ENCODE assay signal across 17 cellular contexts in the genomic region with DNA sequence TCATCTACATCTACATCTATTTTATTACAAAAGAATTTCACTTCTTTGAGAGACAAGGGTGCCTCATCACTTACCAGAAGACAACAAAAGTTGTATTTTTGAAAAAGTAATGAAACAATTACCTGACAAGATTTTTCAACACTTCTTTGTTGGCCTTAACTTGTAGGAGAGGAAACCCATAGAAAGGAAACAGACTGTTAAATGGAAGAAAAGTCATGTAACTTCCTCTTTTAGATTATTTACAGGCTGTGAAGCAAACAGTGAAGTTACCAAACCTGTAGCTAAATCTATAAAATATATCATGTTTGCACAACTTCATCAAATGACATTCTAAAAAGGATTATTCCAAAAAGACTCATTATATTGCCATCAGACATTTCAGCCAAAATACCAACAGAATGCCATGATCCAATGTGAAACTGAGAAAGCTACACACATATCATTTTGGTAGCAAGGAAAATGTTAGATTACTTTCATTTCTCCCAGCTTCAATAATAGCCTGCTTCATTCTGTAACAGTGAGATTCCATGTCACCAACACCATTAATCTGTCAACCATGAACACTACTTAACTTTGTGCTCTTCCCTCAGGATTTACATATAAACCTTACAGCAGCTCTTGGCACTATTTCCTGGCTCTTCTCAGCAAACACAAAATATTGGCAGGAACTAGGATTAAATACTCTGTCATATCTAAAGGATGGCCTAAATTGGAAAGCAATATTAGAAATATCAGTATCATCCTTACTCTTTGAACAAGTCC.
A peak's percentile ranks its signal among the peaks of the same experiment; 100 is the strongest.
DNase-seq lines count a peak whose midpoint lies in the region; ATAC-seq, FAIRE-seq and TF ChIP-seq lines count a peak whose summit lies in the region.
"Had no signal": no experiment of that assay in that cellular context is flagged by ENCODE, and none has a peak within 500 bp of the region (broad histone marks: within the 10 kb centered on the region; RNA-seq: fewer than 3 reads in every experiment).

No MANE protein-coding gene starts in this region.

- no TSS peak for BruUV-seq in GM12878 (replicated peaks; lab: Mats Ljungman, UMichigan)

- H3K4me3 Mint-ChIP-seq in GM23338: no peak overlapping the region
- H3K4me3 Mint-ChIP-seq: activated naive CD8-positive, alpha-beta T cell treated with anti-CD3 and anti-CD28 coated beads for 36 hours; WTC11 had no signal

- RAD21 ChIA-PET in GM12878 (lab: Charles Lee; ENCODE audit: unreplicated experiment): no interaction called here

- intact Hi-C loops in GM12878 (cut with micrococcal nuclease; ENCODE audit: unreplicated experiment) (no loop called here), mucosa of descending colon (cut with DNase I, micrococcal nuclease) (no loop called here)

- TF ChIP-seq RAD21 in GM12878 (IDR thresholded peaks at IDR 0.05; ENCODE audit: insufficient read depth, low read depth, low read length): no peak

- H3K27me3 Mint-ChIP-seq in GM23338 (ENCODE audit: insufficient read depth, low read depth, poor library complexity): no peaks in the 10 kb centered on the region
- H3K27me3 Mint-ChIP-seq: activated naive CD8-positive, alpha-beta T cell treated with anti-CD3 and anti-CD28 coated beads for 36 hours had no signal

- H3K27ac Mint-ChIP-seq in GM23338: no peak overlapping the region
- H3K27ac Mint-ChIP-seq: activated naive CD8-positive, alpha-beta T cell treated with anti-CD3 and anti-CD28 coated beads for 36 hours; WTC11 had no signal

- H3K4me3 ChIP-seq in BLaER1: no peak overlapping the region
- no peak overlapping the region for H3K4me3 ChIP-seq in GM23338
- H3K4me3 ChIP-seq in GM12878: no peak overlapping the region
- no peak overlapping the region for H3K4me3 ChIP-seq in mucosa of descending colon
- H3K4me3 ChIP-seq: sigmoid colon, SJCRH30 had no signal

- TF ChIP-seq POLR2A in GM12878 (IDR thresholded peaks at IDR 0.05; ENCODE audit: low read depth, low read length): no peak

- H3K9me2 ChIP-seq in GM23338 (ENCODE audit: insufficient read depth): no peaks in the 10 kb centered on the region

- H3K36me3 Mint-ChIP-seq in GM23338 (ENCODE audit: low read depth): no peaks in the 10 kb centered on the region
- H3K36me3 Mint-ChIP-seq: activated naive CD8-positive, alpha-beta T cell treated with anti-CD3 and anti-CD28 coated beads for 36 hours; WTC11 had no signal

- no peaks in the 10 kb centered on the region for H3K9me3 ChIP-seq in BLaER1
- H3K9me3 ChIP-seq in GM12878 (replicated peaks; ENCODE audit: control insufficient read depth, insufficient read depth, low read length): no peaks in the 10 kb centered on the region
- no peaks in the 10 kb centered on the region for H3K9me3 ChIP-seq in mucosa of descending colon
- H3K9me3 ChIP-seq: BE2C, sigmoid colon had no signal

- TF ChIP-seq EP300 in GM12878 (IDR thresholded peaks at IDR 0.05; ENCODE audit: borderline replicate concordance in 1 of 2, control insufficient read depth in 1 of 2, low read depth in 2 of 2, low read length in 2 of 2): no peak

- H2AFZ ChIP-seq in GM23338 (0 out of 2 replicates have a peak overlapping the region, but pooled peaks have one; percentile 12), GM12878 (ENCODE audit: control insufficient read depth, low read depth, low read length) (no peak overlapping the region)

- no peaks in the 10 kb centered on the region for H4K20me1 ChIP-seq in BLaER1
- no peaks in the 10 kb centered on the region for H4K20me1 ChIP-seq in GM23338 (replicated peaks; ENCODE audit: insufficient read depth)
- H4K20me1 ChIP-seq in GM12878 (ENCODE audit: control insufficient read depth, insufficient read depth): no peaks in the 10 kb centered on the region

- POLR2A ChIA-PET in GM12878 (lab: Charles Lee): no interaction called here

- no peak overlapping the region for H3K9ac ChIP-seq in BLaER1
- no peak overlapping the region for H3K9ac ChIP-seq in GM12878 (ENCODE audit: control insufficient read depth, insufficient read depth, low read length)

- peaks cover 6% of the 10 kb centered on the region; the same call in 2 of the 3 replicates for H3K4me1 Mint-ChIP-seq in GM23338
- H3K4me1 Mint-ChIP-seq: WTC11 had no signal

- H3K4me2 ChIP-seq in BLaER1: peak overlapping the region; percentile 54
- H3K4me2 ChIP-seq in GM23338: no peak overlapping the region
- H3K4me2 ChIP-seq in GM12878 (ENCODE audit: control insufficient read depth, insufficient read depth): no peak overlapping the region

- H3K27ac ChIP-seq in BLaER1 (no peak overlapping the region; the same call in 1 of the 2 replicates), GM23338 (ENCODE audit: low read depth) (no peak overlapping the region), GM12878 (ENCODE audit: control insufficient read depth, insufficient read depth) (no peak overlapping the region), foreskin keratinocyte (no peak overlapping the region)
- H3K27ac ChIP-seq: sigmoid colon, SJCRH30 had no signal

- no peaks in the 10 kb centered on the region for H3F3A ChIP-seq in GM23338 (replicated peaks; ENCODE audit: low read depth)

- DNase-seq in GM23338 (ENCODE audit: low spot score) (no peak), NCI-H345 treated with DMSO at 0.1 percent for 48 hours (lab: John Stamatoyannopoulos, UW; ENCODE audit: unreplicated experiment) (peak; percentile 11), GM12878 (ENCODE audit: low read depth, low spot score) (no peak), NCI-H187 (lab: John Stamatoyannopoulos, UW) (no peak), mucosa of descending colon (no peak), foreskin keratinocyte (no peak)
- DNase-seq: activated CD8-positive, alpha-beta memory T cell treated with anti-CD3 and anti-CD28 coated beads, Interleukin-2, amount 50 U/mL, for 48 hours; activated naive CD8-positive, alpha-beta T cell treated with anti-CD3 and anti-CD28 coated beads for 36 hours; BE2C; central memory CD4-positive, alpha-beta T cell; glutamatergic neuron; NCI-H526; sigmoid colon; SJCRH30 had no signal

- TF ChIP-seq CTCF in GM23338 (conservative IDR thresholded peaks at IDR 0.05; ENCODE audit: low read depth in 2 of 2) (no peak), GM12878 (IDR thresholded peaks at IDR 0.05 in 2 of 3, conservative IDR thresholded peaks at IDR 0.05 in 1 of 3; ENCODE audit: control insufficient read depth in 2 of 3, extremely low read depth in 1 of 3, insufficient read depth in 1 of 3, low read depth in 3 of 3, low read length in 3 of 3) (no peak), mucosa of descending colon (IDR thresholded peaks at IDR 0.05) (no peak), foreskin keratinocyte (conservative IDR thresholded peaks at IDR 0.05) (no peak)

- SMC1A ChIA-PET in GM12878 (lab: Charles Lee; ENCODE audit: uncharacterized antibody, unreplicated experiment): interaction anchor here (0.7 kb wide), 1 partner anchor 11 kb away, joined by 3 read pairs; no protein-coding TSS in a partner anchor

- no peak for FAIRE-seq in GM12878 (lab: Jason Lieb, UNC)

- in situ Hi-C loops in GM12878 (cut with MboI): no loop called here

- CTCF ChIA-PET in GM12878 (lab: Yijun Ruan, JAX): no interaction called here

- ATAC-seq in GM23338 (no peak), GM12878 (peak; percentile 64), mucosa of descending colon (no peak), HG02610 (IDR thresholded peaks at IDR 0.05; ENCODE audit: unreplicated experiment) (no peak), foreskin keratinocyte (no peak)
- ATAC-seq: WTC11 had no signal

- no peaks in the 10 kb centered on the region for H3K27me3 ChIP-seq in BLaER1
- H3K27me3 ChIP-seq in GM23338 (ENCODE audit: insufficient read depth): no peaks in the 10 kb centered on the region
- no peaks in the 10 kb centered on the region; a peak in 1 of 4 replicates for H3K27me3 ChIP-seq in GM12878 (replicated peaks in 1 of 2; ENCODE audit: control insufficient read depth in 2 of 2, insufficient read depth in 2 of 2, low read length in 1 of 2)
- no peaks in the 10 kb centered on the region for H3K27me3 ChIP-seq in foreskin keratinocyte
- H3K27me3 ChIP-seq: sigmoid colon, SJCRH30 had no signal

- H3K36me3 ChIP-seq in BLaER1 (no peaks in the 10 kb centered on the region), GM23338 (ENCODE audit: insufficient read depth) (no peaks in the 10 kb centered on the region), GM12878 (ENCODE audit: control insufficient read depth in 2 of 2, insufficient read depth in 2 of 2, low read length in 1 of 2) (no peaks in the 10 kb centered on the region), mucosa of descending colon (ENCODE audit: low read depth) (no peaks in the 10 kb centered on the region)
- H3K36me3 ChIP-seq: BE2C, sigmoid colon, SJCRH30 had no signal

- H3K79me2 ChIP-seq in GM23338 (replicated peaks; ENCODE audit: insufficient read depth): no peaks in the 10 kb centered on the region
- no peaks in the 10 kb centered on the region for H3K79me2 ChIP-seq in GM12878 (ENCODE audit: control insufficient read depth, insufficient read depth, low read length)

- H3K4me1 ChIP-seq in BLaER1 (peaks cover 13% of the 10 kb centered on the region), GM23338 (ENCODE audit: insufficient read depth) (no peaks in the 10 kb centered on the region), GM12878 (ENCODE audit: control insufficient read depth, insufficient read depth, low read length) (no peaks in the 10 kb centered on the region), mucosa of descending colon (ENCODE audit: low read depth) (no peaks in the 10 kb centered on the region), foreskin keratinocyte (no peaks in the 10 kb centered on the region)
- H3K4me1 ChIP-seq: BE2C, sigmoid colon, SJCRH30 had no signal

- peaks cover 4% of the 10 kb centered on the region; the same call in 1 of the 3 replicates for H3K9me3 Mint-ChIP-seq in GM23338
- H3K9me3 Mint-ChIP-seq: activated naive CD8-positive, alpha-beta T cell treated with anti-CD3 and anti-CD28 coated beads for 36 hours had no signal

TF ChIP-seq in GM23338, 12 proteins besides CTCF, POLR2A, EP300 and RAD21 (continues in another document):
- TF ChIP-seq, protein P1, sequence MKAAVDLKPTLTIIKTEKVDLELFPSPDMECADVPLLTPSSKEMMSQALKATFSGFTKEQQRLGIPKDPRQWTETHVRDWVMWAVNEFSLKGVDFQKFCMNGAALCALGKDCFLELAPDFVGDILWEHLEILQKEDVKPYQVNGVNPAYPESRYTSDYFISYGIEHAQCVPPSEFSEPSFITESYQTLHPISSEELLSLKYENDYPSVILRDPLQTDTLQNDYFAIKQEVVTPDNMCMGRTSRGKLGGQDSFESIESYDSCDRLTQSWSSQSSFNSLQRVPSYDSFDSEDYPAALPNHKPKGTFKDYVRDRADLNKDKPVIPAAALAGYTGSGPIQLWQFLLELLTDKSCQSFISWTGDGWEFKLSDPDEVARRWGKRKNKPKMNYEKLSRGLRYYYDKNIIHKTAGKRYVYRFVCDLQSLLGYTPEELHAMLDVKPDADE (IDR thresholded peaks at IDR 0.05): no peak
